8 cellular contexts compared by ENCODE assay signal in the genomic region with DNA sequence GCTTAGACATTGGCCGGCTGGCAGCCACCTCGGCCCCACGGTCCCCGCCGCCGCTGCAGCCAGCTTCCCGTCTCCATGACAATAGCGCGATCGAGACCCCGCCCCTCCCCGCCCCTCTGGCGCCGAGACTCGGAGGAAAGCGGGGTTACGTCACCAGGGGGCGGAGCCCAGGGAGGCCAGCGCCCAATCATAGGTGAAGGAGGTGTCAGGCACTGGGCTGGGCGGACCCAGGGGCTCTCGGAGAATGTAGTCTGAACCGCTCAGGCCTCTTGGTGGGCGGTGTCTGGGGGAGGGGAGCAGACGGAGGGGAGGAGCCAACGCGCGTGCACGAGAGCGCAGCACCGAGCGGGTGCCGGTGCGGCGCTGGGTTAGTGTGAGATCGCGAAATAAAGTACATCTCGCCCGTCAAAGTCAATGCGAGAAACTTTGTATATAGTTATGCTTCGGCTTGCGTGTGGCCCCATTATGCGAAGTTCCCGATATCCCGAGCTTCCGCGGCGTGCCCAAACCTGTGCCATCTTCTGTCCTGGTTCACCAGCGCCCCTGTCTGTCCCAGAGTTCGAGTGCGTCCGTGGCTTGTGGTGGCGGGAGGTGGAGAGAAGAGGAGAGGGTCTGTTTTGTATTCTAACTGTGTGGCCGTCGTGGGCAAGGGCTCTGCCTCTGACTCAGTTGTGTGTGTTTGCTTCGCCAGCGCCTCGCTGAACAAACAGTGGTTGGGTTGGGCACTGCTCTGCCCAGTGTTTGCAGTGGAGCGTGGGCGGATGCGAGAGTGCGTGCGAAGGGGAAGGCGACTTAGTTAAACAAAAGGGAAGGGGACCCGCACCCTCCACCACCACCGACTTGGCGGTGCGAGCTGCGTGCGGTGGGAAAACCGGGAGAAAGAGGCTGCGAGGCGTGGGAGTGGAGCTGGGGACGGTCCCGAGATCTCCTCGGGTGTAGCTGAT.
DNase-seq lines count a peak whose midpoint lies in the region; ATAC-seq lines count a peak whose summit lies in the region.

No MANE protein-coding gene starts in this region.

- ATAC-seq in GM18907 (IDR thresholded peaks at IDR 0.05; ENCODE audit: unreplicated experiment) (peak; percentile 93), HG03175 (IDR thresholded peaks at IDR 0.05; ENCODE audit: unreplicated experiment) (peak; percentile 95)

- peak; percentile 95 for DNase-seq in AG08395 (ENCODE audit: low spot score)
- peak; percentile 96 for DNase-seq in NCI-H2227 treated with DMSO at 0.1 percent for 48 hours (lab: John Stamatoyannopoulos, UW)
- peak; percentile 91 for DNase-seq in activated CD4-positive, CD25-positive, alpha-beta regulatory T cell treated with anti-CD3 and anti-CD28 coated beads, Interleukin-2, amount 50 U/mL, for 16 hours (ENCODE audit: low read depth, low spot score)
- peak; percentile 94 for DNase-seq in cerebellar cortex (ENCODE audit: low spot score)
- peak; percentile 95 for DNase-seq in kidney glomerular epithelial cell (lab: John Stamatoyannopoulos, UW)
- DNase-seq in stimulated activated CD4-positive, alpha-beta T cell treated with anti-CD3 and anti-CD28 coated beads, Interleukin-1b, Interleukin-23, amount 100 ng/mL, for 1 hour (ENCODE audit: low read depth in 2 of 2), result peak; percentile 78 to 95

Comparison
In these comparisons a context has a peak if more than half of its experiments do, and no peak if none do; other contexts are left out.
1. Peak in every context shown above with its lines: DNase-seq and ATAC-seq.